ENCODE assay signal across 9 cellular contexts in genomic region chr21:42746593-42747266, GRCh38.
DNase-seq lines count a peak whose midpoint lies in the region; ATAC-seq and TF ChIP-seq lines count a peak whose summit lies in the region.
"Had no signal": no experiment of that assay in that cellular context is flagged by ENCODE, and none has a peak within 500 bp of the region (broad histone marks: within the 10 kb centered on the region; RNA-seq: fewer than 3 reads in every experiment).

No MANE protein-coding gene starts in this region.

- WGBS in sigmoid colon, 2 donors = 53 to 89% methylated on average over 21 of the region's 21 CpGs

- peaks cover 24% of the 10 kb centered on the region for H3K4me1 ChIP-seq in effector memory CD4-positive, alpha-beta T cell (ENCODE audit: control insufficient read depth, insufficient read depth, low read length, poor library complexity, severe bottlenecking)
- H3K4me1 ChIP-seq in sigmoid colon = peaks cover 0 to 77% (median 56%) of the 10 kb centered on the region in 4 donors

- ATAC-seq in HG02973 (IDR thresholded peaks at IDR 0.05; ENCODE audit: unreplicated experiment) (no peak), GM18519 (IDR thresholded peaks at IDR 0.05; ENCODE audit: low FRiP score, unreplicated experiment) (no peak)

- no peaks in the 10 kb centered on the region for H3K27me3 ChIP-seq in effector memory CD4-positive, alpha-beta T cell (replicated peaks; ENCODE audit: control insufficient read depth, insufficient read depth, low read length, poor library complexity, severe bottlenecking)
- H3K27me3 ChIP-seq in sigmoid colon = no peaks in the 10 kb centered on the region

- H3K36me3 ChIP-seq in effector memory CD4-positive, alpha-beta T cell (ENCODE audit: control insufficient read depth, insufficient read depth, low read length) = no peaks in the 10 kb centered on the region
- H3K36me3 ChIP-seq in sigmoid colon = peaks cover 0 to 37% (median 4%) of the 10 kb centered on the region in 4 donors

- no peak for TF ChIP-seq EP300 in sigmoid colon (IDR thresholded peaks at IDR 0.05)

- intact Hi-C loops in sigmoid colon (cut with DNase I) = no loop called here

- no peak for TF ChIP-seq POLR2A in sigmoid colon (IDR thresholded peaks at IDR 0.05)

- no peak overlapping the region for H3K4me3 ChIP-seq in effector memory CD4-positive, alpha-beta T cell (ENCODE audit: insufficient read depth, low read depth, low read length, poor library complexity, severe bottlenecking)
- no peak overlapping the region for H3K4me3 ChIP-seq in sigmoid colon

- peak; percentile 48 for DNase-seq in GDM1 (lab: John Stamatoyannopoulos, UW)
- peak; percentile 45 for DNase-seq in activated CD4-positive, alpha-beta T cell treated with anti-CD3 and anti-CD28 coated beads, Interleukin-2, amount 50 U/mL, for 1 hour
- peak in 2 of 3 donors; percentile 19 to 23 for DNase-seq in effector memory CD4-positive, alpha-beta T cell
- peak; percentile 70 for DNase-seq in sigmoid colon
- no peak for DNase-seq in A172 (ENCODE audit: low spot score)
- DNase-seq in NCI-H2196 (lab: John Stamatoyannopoulos, UW; ENCODE audit: unreplicated experiment) = no peak
- DNase-seq: DMS79 had no signal

- peak overlapping the region; percentile 57 for H3K27ac ChIP-seq in effector memory CD4-positive, alpha-beta T cell (ENCODE audit: insufficient read depth, low read length, poor library complexity, severe bottlenecking)
- H3K27ac ChIP-seq in sigmoid colon = peak overlapping the region; percentile 79 to 85 (median 84)

- no peaks in the 10 kb centered on the region for H3K9me3 ChIP-seq in effector memory CD4-positive, alpha-beta T cell (ENCODE audit: control insufficient read depth, low read length)
- no peaks in the 10 kb centered on the region for H3K9me3 ChIP-seq in sigmoid colon

- no peak for TF ChIP-seq CTCF in sigmoid colon (IDR thresholded peaks at IDR 0.05)

Comparison
In these comparisons a context has a peak if more than half of its experiments do, and no peak if none do; other contexts are left out.
1. DNase-seq: peak in GDM1 (single experiment), activated CD4-positive, alpha-beta T cell treated with anti-CD3 and anti-CD28 coated beads, Interleukin-2, amount 50 U/mL, for 1 hour (single experiment), effector memory CD4-positive, alpha-beta T cell (2 of 3) and sigmoid colon (single experiment); none in A172 (single experiment) and NCI-H2196 (single experiment).